Comparison of ENCODE assay signal across 1 cellular context in the genomic region with DNA sequence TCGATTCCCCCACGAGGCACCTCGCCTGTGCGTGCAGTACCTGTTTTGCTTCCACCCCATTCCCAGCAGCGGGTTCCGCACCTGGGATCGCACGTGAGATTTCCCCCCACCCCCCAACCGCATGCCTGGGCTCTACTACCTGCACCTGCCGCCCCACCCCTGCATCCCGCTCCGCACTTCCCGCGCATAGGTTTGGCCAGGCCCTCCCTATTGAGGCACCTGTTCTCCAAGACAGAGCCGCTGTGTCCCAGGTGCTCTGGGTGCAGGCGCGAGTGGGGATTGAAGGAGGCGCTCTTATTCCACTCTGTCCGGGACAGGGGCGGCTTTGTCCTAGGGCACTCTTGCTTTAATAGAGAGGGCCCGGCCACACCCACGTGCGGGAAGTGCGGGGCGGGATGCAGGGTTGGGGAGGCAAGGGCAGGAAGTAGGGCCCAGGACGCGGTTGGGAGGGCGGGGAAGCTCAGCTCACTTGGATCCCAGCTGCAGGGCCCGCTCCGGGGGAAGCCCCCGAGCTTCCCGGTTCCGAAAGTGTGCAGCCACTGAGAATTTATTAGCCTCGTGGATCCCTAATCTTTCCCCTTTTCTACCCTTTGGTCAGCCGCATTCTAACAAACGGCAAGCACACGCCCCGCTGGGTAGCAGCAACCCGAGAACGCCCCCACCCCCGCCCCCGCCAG.
TF ChIP-seq lines count a peak whose summit lies in the region.

No MANE protein-coding gene starts in this region.

TF ChIP-seq in GM23338, 12 proteins besides CTCF, POLR2A, EP300 and RAD21 (continued from another document):
- TF ChIP-seq, protein P1, sequence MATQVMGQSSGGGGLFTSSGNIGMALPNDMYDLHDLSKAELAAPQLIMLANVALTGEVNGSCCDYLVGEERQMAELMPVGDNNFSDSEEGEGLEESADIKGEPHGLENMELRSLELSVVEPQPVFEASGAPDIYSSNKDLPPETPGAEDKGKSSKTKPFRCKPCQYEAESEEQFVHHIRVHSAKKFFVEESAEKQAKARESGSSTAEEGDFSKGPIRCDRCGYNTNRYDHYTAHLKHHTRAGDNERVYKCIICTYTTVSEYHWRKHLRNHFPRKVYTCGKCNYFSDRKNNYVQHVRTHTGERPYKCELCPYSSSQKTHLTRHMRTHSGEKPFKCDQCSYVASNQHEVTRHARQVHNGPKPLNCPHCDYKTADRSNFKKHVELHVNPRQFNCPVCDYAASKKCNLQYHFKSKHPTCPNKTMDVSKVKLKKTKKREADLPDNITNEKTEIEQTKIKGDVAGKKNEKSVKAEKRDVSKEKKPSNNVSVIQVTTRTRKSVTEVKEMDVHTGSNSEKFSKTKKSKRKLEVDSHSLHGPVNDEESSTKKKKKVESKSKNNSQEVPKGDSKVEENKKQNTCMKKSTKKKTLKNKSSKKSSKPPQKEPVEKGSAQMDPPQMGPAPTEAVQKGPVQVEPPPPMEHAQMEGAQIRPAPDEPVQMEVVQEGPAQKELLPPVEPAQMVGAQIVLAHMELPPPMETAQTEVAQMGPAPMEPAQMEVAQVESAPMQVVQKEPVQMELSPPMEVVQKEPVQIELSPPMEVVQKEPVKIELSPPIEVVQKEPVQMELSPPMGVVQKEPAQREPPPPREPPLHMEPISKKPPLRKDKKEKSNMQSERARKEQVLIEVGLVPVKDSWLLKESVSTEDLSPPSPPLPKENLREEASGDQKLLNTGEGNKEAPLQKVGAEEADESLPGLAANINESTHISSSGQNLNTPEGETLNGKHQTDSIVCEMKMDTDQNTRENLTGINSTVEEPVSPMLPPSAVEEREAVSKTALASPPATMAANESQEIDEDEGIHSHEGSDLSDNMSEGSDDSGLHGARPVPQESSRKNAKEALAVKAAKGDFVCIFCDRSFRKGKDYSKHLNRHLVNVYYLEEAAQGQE (IDR thresholded peaks at IDR 0.05; ENCODE audit: unreplicated experiment), result no peak
- TF ChIP-seq ZNF114 (CRISPR knock-in tag; IDR thresholded peaks at IDR 0.05) (no peak), STAT1 (IDR thresholded peaks at IDR 0.05; ENCODE audit: unreplicated experiment) (no peak), POLR2AphosphoS5 (IDR thresholded peaks at IDR 0.05; ENCODE audit: low read depth) (no peak; the same call in 1 of the 2 replicates)
- TF ChIP-seq, protein P2, sequence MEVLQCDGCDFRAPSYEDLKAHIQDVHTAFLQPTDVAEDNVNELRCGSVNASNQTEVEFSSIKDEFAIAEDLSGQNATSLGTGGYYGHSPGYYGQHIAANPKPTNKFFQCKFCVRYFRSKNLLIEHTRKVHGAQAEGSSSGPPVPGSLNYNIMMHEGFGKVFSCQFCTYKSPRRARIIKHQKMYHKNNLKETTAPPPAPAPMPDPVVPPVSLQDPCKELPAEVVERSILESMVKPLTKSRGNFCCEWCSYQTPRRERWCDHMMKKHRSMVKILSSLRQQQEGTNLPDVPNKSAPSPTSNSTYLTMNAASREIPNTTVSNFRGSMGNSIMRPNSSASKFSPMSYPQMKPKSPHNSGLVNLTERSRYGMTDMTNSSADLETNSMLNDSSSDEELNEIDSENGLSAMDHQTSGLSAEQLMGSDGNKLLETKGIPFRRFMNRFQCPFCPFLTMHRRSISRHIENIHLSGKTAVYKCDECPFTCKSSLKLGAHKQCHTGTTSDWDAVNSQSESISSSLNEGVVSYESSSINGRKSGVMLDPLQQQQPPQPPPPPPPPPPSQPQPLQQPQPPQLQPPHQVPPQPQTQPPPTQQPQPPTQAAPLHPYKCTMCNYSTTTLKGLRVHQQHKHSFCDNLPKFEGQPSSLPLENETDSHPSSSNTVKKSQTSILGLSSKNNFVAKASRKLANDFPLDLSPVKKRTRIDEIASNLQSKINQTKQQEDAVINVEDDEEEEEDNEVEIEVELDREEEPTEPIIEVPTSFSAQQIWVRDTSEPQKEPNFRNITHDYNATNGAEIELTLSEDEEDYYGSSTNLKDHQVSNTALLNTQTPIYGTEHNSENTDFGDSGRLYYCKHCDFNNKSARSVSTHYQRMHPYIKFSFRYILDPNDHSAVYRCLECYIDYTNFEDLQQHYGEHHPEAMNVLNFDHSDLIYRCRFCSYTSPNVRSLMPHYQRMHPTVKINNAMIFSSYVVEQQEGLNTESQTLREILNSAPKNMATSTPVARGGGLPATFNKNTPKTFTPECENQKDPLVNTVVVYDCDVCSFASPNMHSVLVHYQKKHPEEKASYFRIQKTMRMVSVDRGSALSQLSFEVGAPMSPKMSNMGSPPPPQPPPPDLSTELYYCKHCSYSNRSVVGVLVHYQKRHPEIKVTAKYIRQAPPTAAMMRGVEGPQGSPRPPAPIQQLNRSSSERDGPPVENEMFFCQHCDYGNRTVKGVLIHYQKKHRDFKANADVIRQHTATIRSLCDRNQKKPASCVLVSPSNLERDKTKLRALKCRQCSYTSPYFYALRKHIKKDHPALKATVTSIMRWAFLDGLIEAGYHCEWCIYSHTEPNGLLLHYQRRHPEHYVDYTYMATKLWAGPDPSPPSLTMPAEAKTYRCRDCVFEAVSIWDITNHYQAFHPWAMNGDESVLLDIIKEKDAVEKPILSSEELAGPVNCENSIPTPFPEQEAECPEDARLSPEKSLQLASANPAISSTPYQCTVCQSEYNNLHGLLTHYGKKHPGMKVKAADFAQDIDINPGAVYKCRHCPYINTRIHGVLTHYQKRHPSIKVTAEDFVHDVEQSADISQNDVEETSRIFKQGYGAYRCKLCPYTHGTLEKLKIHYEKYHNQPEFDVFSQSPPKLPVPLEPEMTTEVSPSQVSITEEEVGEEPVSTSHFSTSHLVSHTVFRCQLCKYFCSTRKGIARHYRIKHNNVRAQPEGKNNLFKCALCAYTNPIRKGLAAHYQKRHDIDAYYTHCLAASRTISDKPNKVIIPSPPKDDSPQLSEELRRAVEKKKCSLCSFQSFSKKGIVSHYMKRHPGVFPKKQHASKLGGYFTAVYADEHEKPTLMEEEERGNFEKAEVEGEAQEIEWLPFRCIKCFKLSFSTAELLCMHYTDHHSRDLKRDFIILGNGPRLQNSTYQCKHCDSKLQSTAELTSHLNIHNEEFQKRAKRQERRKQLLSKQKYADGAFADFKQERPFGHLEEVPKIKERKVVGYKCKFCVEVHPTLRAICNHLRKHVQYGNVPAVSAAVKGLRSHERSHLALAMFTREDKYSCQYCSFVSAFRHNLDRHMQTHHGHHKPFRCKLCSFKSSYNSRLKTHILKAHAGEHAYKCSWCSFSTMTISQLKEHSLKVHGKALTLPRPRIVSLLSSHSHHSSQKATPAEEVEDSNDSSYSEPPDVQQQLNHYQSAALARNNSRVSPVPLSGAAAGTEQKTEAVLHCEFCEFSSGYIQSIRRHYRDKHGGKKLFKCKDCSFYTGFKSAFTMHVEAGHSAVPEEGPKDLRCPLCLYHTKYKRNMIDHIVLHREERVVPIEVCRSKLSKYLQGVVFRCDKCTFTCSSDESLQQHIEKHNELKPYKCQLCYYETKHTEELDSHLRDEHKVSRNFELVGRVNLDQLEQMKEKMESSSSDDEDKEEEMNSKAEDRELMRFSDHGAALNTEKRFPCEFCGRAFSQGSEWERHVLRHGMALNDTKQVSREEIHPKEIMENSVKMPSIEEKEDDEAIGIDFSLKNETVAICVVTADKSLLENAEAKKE (CRISPR knock-in tag; IDR thresholded peaks at IDR 0.05), result no peak
